Comparison of ENCODE assay signal across 1 cellular context in the genomic region with DNA sequence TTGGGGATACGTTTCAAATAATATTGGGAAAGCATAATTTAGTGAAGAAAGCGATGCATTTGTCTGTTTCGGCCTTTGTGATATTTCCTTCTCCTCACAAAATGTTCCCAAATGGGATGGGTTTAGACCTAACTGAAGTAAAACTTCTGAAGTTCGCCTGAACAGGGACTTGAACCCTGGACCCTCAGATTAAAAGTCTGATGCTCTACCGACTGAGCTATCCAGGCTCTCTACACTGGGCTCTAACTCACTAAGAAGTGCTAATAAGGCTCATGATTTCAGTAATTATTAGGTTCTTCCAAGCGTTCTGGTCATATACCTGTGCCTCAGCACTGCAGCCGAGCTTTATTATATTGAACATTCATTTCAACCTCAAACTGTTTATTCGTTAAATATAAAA.
A peak's percentile ranks its signal among the peaks of the same experiment; 100 is the strongest.
TF ChIP-seq lines count a peak whose summit lies in the region.

No MANE protein-coding gene starts in this region.

TF ChIP-seq in GM12878, 131 proteins besides CTCF, POLR2A, EP300 and RAD21 (continued from another document):
- TF ChIP-seq, protein P1, sequence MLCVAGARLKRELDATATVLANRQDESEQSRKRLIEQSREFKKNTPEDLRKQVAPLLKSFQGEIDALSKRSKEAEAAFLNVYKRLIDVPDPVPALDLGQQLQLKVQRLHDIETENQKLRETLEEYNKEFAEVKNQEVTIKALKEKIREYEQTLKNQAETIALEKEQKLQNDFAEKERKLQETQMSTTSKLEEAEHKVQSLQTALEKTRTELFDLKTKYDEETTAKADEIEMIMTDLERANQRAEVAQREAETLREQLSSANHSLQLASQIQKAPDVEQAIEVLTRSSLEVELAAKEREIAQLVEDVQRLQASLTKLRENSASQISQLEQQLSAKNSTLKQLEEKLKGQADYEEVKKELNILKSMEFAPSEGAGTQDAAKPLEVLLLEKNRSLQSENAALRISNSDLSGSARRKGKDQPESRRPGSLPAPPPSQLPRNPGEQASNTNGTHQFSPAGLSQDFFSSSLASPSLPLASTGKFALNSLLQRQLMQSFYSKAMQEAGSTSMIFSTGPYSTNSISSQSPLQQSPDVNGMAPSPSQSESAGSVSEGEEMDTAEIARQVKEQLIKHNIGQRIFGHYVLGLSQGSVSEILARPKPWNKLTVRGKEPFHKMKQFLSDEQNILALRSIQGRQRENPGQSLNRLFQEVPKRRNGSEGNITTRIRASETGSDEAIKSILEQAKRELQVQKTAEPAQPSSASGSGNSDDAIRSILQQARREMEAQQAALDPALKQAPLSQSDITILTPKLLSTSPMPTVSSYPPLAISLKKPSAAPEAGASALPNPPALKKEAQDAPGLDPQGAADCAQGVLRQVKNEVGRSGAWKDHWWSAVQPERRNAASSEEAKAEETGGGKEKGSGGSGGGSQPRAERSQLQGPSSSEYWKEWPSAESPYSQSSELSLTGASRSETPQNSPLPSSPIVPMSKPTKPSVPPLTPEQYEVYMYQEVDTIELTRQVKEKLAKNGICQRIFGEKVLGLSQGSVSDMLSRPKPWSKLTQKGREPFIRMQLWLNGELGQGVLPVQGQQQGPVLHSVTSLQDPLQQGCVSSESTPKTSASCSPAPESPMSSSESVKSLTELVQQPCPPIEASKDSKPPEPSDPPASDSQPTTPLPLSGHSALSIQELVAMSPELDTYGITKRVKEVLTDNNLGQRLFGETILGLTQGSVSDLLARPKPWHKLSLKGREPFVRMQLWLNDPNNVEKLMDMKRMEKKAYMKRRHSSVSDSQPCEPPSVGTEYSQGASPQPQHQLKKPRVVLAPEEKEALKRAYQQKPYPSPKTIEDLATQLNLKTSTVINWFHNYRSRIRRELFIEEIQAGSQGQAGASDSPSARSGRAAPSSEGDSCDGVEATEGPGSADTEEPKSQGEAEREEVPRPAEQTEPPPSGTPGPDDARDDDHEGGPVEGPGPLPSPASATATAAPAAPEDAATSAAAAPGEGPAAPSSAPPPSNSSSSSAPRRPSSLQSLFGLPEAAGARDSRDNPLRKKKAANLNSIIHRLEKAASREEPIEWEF (IDR thresholded peaks at IDR 0.05; ENCODE audit: insufficient replicate concordance, low read depth, low read length) = no peak
- peak; percentile 13; the same call in 1 of the 2 replicates for TF ChIP-seq GABPA (IDR thresholded peaks at IDR 0.05; ENCODE audit: low read depth)
- peak; percentile 71; the same call in 1 of the 2 replicates for TF ChIP-seq TARDBP (IDR thresholded peaks at IDR 0.05; ENCODE audit: borderline replicate concordance)
- 0 out of 2 replicates have a peak, but pooled peaks have one; percentile 24 for TF ChIP-seq CBFB (IDR thresholded peaks at IDR 0.05; ENCODE audit: low read depth)
